In the genomic region with DNA sequence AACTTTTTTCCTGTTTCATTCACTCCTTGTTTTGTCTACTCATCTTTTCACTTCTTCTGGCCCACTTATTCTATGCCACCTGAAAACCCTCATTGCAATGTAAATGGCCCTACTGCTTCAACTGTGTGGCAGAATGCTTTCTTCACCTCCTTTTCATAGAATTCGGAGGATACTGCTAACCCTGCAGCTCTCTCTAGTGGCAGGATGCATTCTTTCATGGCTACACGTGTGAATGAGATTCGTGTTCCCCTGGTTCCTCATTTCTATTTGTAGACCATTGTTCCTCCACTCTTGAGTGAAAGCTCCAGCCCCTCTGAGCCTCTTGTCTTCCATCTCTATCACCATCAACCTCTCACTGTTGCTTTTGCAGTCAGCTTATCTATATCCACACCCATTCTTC, we compare ENCODE assay signal across 9 cellular contexts. TPM values are rescaled to one million over a fixed set of nuclear protein-coding genes. Genes with fewer than 3 reads are reported as not detected.
DNase-seq lines count a peak whose midpoint lies in the region; ATAC-seq and TF ChIP-seq lines count a peak whose summit lies in the region.
"Had no signal": no experiment of that assay in that cellular context is flagged by ENCODE, and none has a peak within 500 bp of the region (broad histone marks: within the 10 kb centered on the region; RNA-seq: fewer than 3 reads in every experiment).

No MANE protein-coding gene starts in this region.

- peak; percentile 55 for DNase-seq in GM10266 (ENCODE audit: extremely low spot score)
- DNase-seq in LNCaP clone FGC (ENCODE audit: low read depth), result no peak
- DNase-seq in amniotic epithelial cell (ENCODE audit: low read depth), result peak; percentile 43
- peak; percentile 88 for DNase-seq in mesendoderm
- no peak for DNase-seq in upper lobe of left lung
- no peak for DNase-seq in cortex of kidney (lab: John Stamatoyannopoulos, UW)
- DNase-seq in tibial nerve (ENCODE audit: low spot score in 2 of 2), result no peak

- H3K9me3 ChIP-seq in upper lobe of left lung, result no peaks in the 10 kb centered on the region
- H3K9me3 ChIP-seq in tibial nerve, result no peaks in the 10 kb centered on the region

- H3K4me1 ChIP-seq in mesendoderm (ENCODE audit: control insufficient read depth, low read depth, low read length) (no peaks in the 10 kb centered on the region), upper lobe of left lung (no peaks in the 10 kb centered on the region), tibial nerve (no peaks in the 10 kb centered on the region)

- H3K27me3 ChIP-seq in mesendoderm (ENCODE audit: insufficient read depth, low read length, poor library complexity), result no peaks in the 10 kb centered on the region
- no peaks in the 10 kb centered on the region for H3K27me3 ChIP-seq in upper lobe of left lung
- no peaks in the 10 kb centered on the region for H3K27me3 ChIP-seq in tibial nerve

- TF ChIP-seq CTCF in GM10266 (IDR thresholded peaks at IDR 0.05; ENCODE audit: control insufficient read depth, insufficient read depth, low read depth, missing control alignments), result peak; percentile 63
- peak; percentile 79 for TF ChIP-seq CTCF in LNCaP clone FGC (IDR thresholded peaks at IDR 0.05; ENCODE audit: control insufficient read depth, extremely low read depth, insufficient read depth)
- peak in 1 of 6 experiments; percentile 16 for TF ChIP-seq CTCF in upper lobe of left lung (IDR thresholded peaks at IDR 0.05)
- peak in 1 of 5 experiments; percentile 4 for TF ChIP-seq CTCF in tibial nerve (IDR thresholded peaks at IDR 0.05)

- no peak overlapping the region for H3K18ac ChIP-seq in mesendoderm (ENCODE audit: low read length)

- H3K4ac ChIP-seq in mesendoderm (ENCODE audit: low read depth, low read length), result no peak overlapping the region

- no CpG with 5 or more reads among the region's 3 CpGs for WGBS in mesendoderm (ENCODE audit: extremely low coverage, insufficient coverage, low lambda C conversion rate)
- 35 to 47% methylated on average over 3 of the region's 3 CpGs for WGBS in upper lobe of left lung, 2 donors
- WGBS in tibial nerve, 2 donors, result 28 to 29% methylated on average over 3 of the region's 3 CpGs

- no peak overlapping the region for H2BK15ac ChIP-seq in mesendoderm (replicated peaks; ENCODE audit: low read depth)

- H3K4me2 ChIP-seq in mesendoderm (ENCODE audit: low read length), result no peak overlapping the region

- H3K9ac ChIP-seq in mesendoderm (ENCODE audit: low read length), result no peak overlapping the region

- no peak overlapping the region for H2BK5ac ChIP-seq in mesendoderm (ENCODE audit: low read length)

- no peak overlapping the region for H3K23ac ChIP-seq in mesendoderm (ENCODE audit: low read length)

- H3K79me1 ChIP-seq in mesendoderm (ENCODE audit: low read length), result no peaks in the 10 kb centered on the region

- H3K27ac ChIP-seq in mesendoderm (ENCODE audit: low read depth, low read length) (no peak overlapping the region), upper lobe of left lung (no peak overlapping the region), tibial nerve (no peak overlapping the region)
- H3K27ac ChIP-seq: skin epidermis had no signal

- no peak overlapping the region for H3K4me3 ChIP-seq in LNCaP clone FGC (ENCODE audit: low read depth, low read length)
- H3K4me3 ChIP-seq in mesendoderm (ENCODE audit: low read length), result no peak overlapping the region
- H3K4me3 ChIP-seq in upper lobe of left lung, result no peak overlapping the region
- H3K4me3 ChIP-seq in tibial nerve, result no peak overlapping the region
- H3K4me3 ChIP-seq: skin epidermis had no signal

- no peak for TF ChIP-seq POLR2A in upper lobe of left lung (IDR thresholded peaks at IDR 0.05)
- TF ChIP-seq POLR2A in tibial nerve (IDR thresholded peaks at IDR 0.05), result no peak

- no peaks in the 10 kb centered on the region for H3K79me2 ChIP-seq in mesendoderm (ENCODE audit: control insufficient read depth, insufficient read depth, low read length)

- no peak overlapping the region for H2AK5ac ChIP-seq in mesendoderm (ENCODE audit: low read length)

- H3K36me3 ChIP-seq in mesendoderm (ENCODE audit: control insufficient read depth, insufficient read depth, low read length) (no peaks in the 10 kb centered on the region), upper lobe of left lung (no peaks in the 10 kb centered on the region), tibial nerve (peaks cover 0 to under 1% (median 0%) of the 10 kb centered on the region in 3 donors)

- no peak overlapping the region for H3K56ac ChIP-seq in mesendoderm (ENCODE audit: low read length)

- TF ChIP-seq EP300 in upper lobe of left lung (IDR thresholded peaks at IDR 0.05) (no peak), tibial nerve (IDR thresholded peaks at IDR 0.05) (no peak)

- no peak overlapping the region for H4K8ac ChIP-seq in mesendoderm (ENCODE audit: low read depth, low read length)

- ATAC-seq in GM19395 (IDR thresholded peaks at IDR 0.05; ENCODE audit: unreplicated experiment) (no peak), upper lobe of left lung (ENCODE audit: low FRiP score in 2 of 2) (no peak)

- H2BK120ac ChIP-seq in mesendoderm (ENCODE audit: low read depth, low read length), result no peak overlapping the region

- H4K5ac ChIP-seq in mesendoderm (ENCODE audit: low read length), result no peak overlapping the region

RNA-seq across cellular contexts. Expression of a gene that starts 20.9 kb away (rescaled TPM):
- 0.10 TPM for polyA plus RNA-seq in mesendoderm (2013, experiment 1 of 2)
- 0.08 TPM for polyA plus RNA-seq in mesendoderm (2013, experiment 2 of 2)
- under 1 TPM in 5 of 6 donors, not detected in 1; 0.22 to 0.46 (median 0.37) TPM for total RNA-seq in upper lobe of left lung
- total RNA-seq in tibial nerve, result 1 to 10 TPM in 1 of 4 donors, under 1 TPM in 1, not detected in 2; 0.20 to 2.2 TPM

RNA-seq across cellular contexts. Expression of a gene that starts 34.0 kb away (rescaled TPM):
- polyA plus RNA-seq in mesendoderm (2013, experiment 1 of 2), result 49.3 TPM
- polyA plus RNA-seq in mesendoderm (2013, experiment 2 of 2), result 50.0 TPM
- total RNA-seq in upper lobe of left lung, result not detected
- not detected for total RNA-seq in tibial nerve

Comparison
In these comparisons a context has a peak if more than half of its experiments do, and no peak if none do; other contexts are left out.
1. DNase-seq: peak in GM10266 (single experiment), amniotic epithelial cell (single experiment) and mesendoderm (single experiment); none in LNCaP clone FGC (single experiment), upper lobe of left lung (0 of 2), cortex of kidney (single experiment) and tibial nerve (0 of 2).